Comparison of ENCODE assay signal across 8 cellular contexts in the genomic region with DNA sequence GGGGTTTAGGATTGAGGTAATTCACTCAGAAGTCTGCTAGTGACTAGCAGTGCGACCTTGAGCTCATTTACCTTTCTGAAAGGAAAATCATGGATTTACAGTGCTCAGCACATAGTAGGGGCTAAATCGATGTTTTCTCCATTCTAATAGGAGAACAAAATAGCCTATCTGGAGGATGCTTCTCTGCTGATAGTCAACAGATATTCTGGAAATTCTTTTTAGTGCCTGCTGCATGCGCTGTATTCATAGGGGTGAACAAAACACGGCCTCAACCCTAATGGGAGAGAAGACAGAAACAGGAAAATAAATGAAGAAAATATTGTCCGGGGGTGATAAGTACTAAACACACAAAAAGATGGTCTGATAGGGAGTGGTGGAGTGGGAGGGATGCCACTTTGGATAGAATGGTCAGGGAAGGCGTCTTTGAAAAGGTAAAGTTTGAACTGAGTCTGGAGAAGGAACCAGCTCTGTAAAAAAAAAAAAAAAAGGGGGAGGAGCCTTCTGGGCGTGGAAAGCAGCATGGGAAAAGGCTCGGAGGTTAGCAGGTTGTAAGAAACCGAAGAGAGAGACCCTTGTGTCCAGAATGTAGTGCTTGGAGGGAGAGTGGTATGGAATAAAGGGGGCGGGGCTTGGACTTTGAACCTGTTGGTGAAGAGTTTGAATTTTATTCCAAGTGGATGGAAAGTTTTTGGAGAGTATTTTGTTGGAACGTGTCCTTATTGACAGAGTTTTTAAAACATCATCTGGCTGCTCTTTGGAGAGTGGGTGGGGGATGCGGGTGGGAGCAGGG. TPM values are rescaled to one million over a fixed set of nuclear protein-coding genes. Genes with fewer than 3 reads are reported as not detected.
DNase-seq lines count a peak whose midpoint lies in the region; ATAC-seq and TF ChIP-seq lines count a peak whose summit lies in the region.

No MANE protein-coding gene starts in this region.

- H3K27me3 Mint-ChIP-seq in central memory CD8-positive, alpha-beta T cell: no peaks in the 10 kb centered on the region
- H3K27me3 Mint-ChIP-seq in mesothelial cell of epicardium (ENCODE audit: low read depth): no peaks in the 10 kb centered on the region

- TF ChIP-seq CTCF in mesothelial cell of epicardium (IDR thresholded peaks at IDR 0.05; ENCODE audit: unreplicated experiment) (no peak), GM10266 (IDR thresholded peaks at IDR 0.05; ENCODE audit: control insufficient read depth, insufficient read depth, low read depth, missing control alignments) (no peak)

- H3K4me3 Mint-ChIP-seq in central memory CD8-positive, alpha-beta T cell: peak overlapping the region; percentile 91
- peak overlapping the region; percentile 94 for H3K4me3 Mint-ChIP-seq in mesothelial cell of epicardium

- H3K27ac Mint-ChIP-seq in central memory CD8-positive, alpha-beta T cell (ENCODE audit: low read depth): peak overlapping the region; percentile 94
- H3K27ac Mint-ChIP-seq in mesothelial cell of epicardium: peak overlapping the region; percentile 98

- DNase-seq in EL: peak; percentile 34
- DNase-seq in NAMALWA (ENCODE audit: low spot score): peak; percentile 21
- no peak for DNase-seq in central memory CD8-positive, alpha-beta T cell (ENCODE audit: low spot score in 2 of 2)
- no peak for DNase-seq in mesothelial cell of epicardium (ENCODE audit: low spot score in 2 of 2, unreplicated experiment in 2 of 2)
- no peak for DNase-seq in GM10266 (ENCODE audit: extremely low spot score)
- DNase-seq in activated CD8-positive, alpha-beta memory T cell treated with anti-CD3 and anti-CD28 coated beads, Interleukin-2, amount 50 U/mL, for 4 hours: no peak

- H3K36me3 Mint-ChIP-seq in central memory CD8-positive, alpha-beta T cell (ENCODE audit: insufficient read depth): peaks cover 9% of the 10 kb centered on the region
- peaks cover 4% of the 10 kb centered on the region for H3K36me3 Mint-ChIP-seq in mesothelial cell of epicardium

- H3K4me1 Mint-ChIP-seq in central memory CD8-positive, alpha-beta T cell: peaks cover 54% of the 10 kb centered on the region
- H3K4me1 Mint-ChIP-seq in mesothelial cell of epicardium: peaks cover 39% of the 10 kb centered on the region

- no peaks in the 10 kb centered on the region for H3K9me3 Mint-ChIP-seq in central memory CD8-positive, alpha-beta T cell
- no peaks in the 10 kb centered on the region for H3K9me3 Mint-ChIP-seq in mesothelial cell of epicardium

- no peak for ATAC-seq in central memory CD8-positive, alpha-beta T cell (replicated peaks; ENCODE audit: extremely low read depth, poor library complexity, severe bottlenecking)
- ATAC-seq in HG03095 (IDR thresholded peaks at IDR 0.05; ENCODE audit: unreplicated experiment): no peak
- ATAC-seq in GM19328 (IDR thresholded peaks at IDR 0.05; ENCODE audit: unreplicated experiment): no peak

RNA-seq across cellular contexts. Expression of gene CHMP4B, which starts 1.7 kb away (rescaled TPM):
- total RNA-seq in mesothelial cell of epicardium: 76.9 to 79.4 TPM (median 77.7 TPM) in 3 replicates

Comparison
In these comparisons a context has a peak if more than half of its experiments do, and no peak if none do; other contexts are left out.
1. DNase-seq: peak in EL (single experiment) and NAMALWA (single experiment); none in central memory CD8-positive, alpha-beta T cell (0 of 2), mesothelial cell of epicardium (0 of 2), GM10266 (single experiment) and activated CD8-positive, alpha-beta memory T cell treated with anti-CD3 and anti-CD28 coated beads, Interleukin-2, amount 50 U/mL, for 4 hours (single experiment).